Comparison of ENCODE assay signal across 17 cellular contexts in genomic region chr17:38697061-38697820, GRCh38. TPM values are rescaled to one million over a fixed set of nuclear protein-coding genes. Genes with fewer than 3 reads are reported as not detected.
DNase-seq lines count a peak whose midpoint lies in the region; ATAC-seq and TF ChIP-seq lines count a peak whose summit lies in the region.
"Had no signal": no experiment of that assay in that cellular context is flagged by ENCODE, and none has a peak within 500 bp of the region (broad histone marks: within the 10 kb centered on the region; RNA-seq: fewer than 3 reads in every experiment).

No MANE protein-coding gene starts in this region.

- TF ChIP-seq CTCF in HEK293 (tag by site-specific recombination; IDR thresholded peaks at IDR 0.05) = no peak
- TF ChIP-seq CTCF in nephron (IDR thresholded peaks at IDR 0.05; ENCODE audit: unreplicated experiment in 3 of 3) = no peak
- no peak for TF ChIP-seq CTCF in testis (IDR thresholded peaks at IDR 0.05)

- H3K36me3 ChIP-seq in HEK293 (ENCODE audit: control insufficient read depth in 2 of 2, insufficient read depth in 1 of 2, low read length in 2 of 2) (no peaks in the 10 kb centered on the region), testis (ENCODE audit: low read depth, missing control alignments) (no peaks in the 10 kb centered on the region)
- H3K36me3 ChIP-seq: right atrium auricular region, transverse colon had no signal

- H3K4me1 Mint-ChIP-seq in activated T-cell treated with anti-CD3 and anti-CD28 coated beads, Interleukin-2, amount 50 U/mL, for 4 hours (ENCODE audit: low read depth) = peaks cover 51% of the 10 kb centered on the region
- H3K4me1 Mint-ChIP-seq in activated T-helper 17 cell treated with anti-CD3 and anti-CD28 coated beads, Interleukin-2, amount 50 U/mL, for 72 hours = peaks cover 41% of the 10 kb centered on the region
- peaks cover 33% of the 10 kb centered on the region for H3K4me1 Mint-ChIP-seq in nephron

- H3K4me1 ChIP-seq in HEK293 (ENCODE audit: control insufficient read depth, insufficient read depth, low read length) (no peaks in the 10 kb centered on the region), testis (peaks cover 29% of the 10 kb centered on the region)

- H3K9me3 ChIP-seq in HEK293 (ENCODE audit: control insufficient read depth, insufficient read depth, low read depth, low read length) = no peaks in the 10 kb centered on the region
- no peaks in the 10 kb centered on the region for H3K9me3 ChIP-seq in testis
- H3K9me3 ChIP-seq: right atrium auricular region, transverse colon had no signal

- H3K4me3 ChIP-seq in HEK293 (ENCODE audit: low read depth, low read length) = no peak overlapping the region
- no peak overlapping the region for H3K4me3 ChIP-seq in testis
- H3K4me3 ChIP-seq: GM23338, hepatocyte, right atrium auricular region, transverse colon had no signal

- H3K27me3 ChIP-seq in testis = no peaks in the 10 kb centered on the region
- H3K27me3 ChIP-seq: hepatocyte, right atrium auricular region, transverse colon had no signal

- 90 to 95% methylated on average over 4 of the region's 4 CpGs for WGBS in testis, 2 donors

- DNase-seq in activated T-cell treated with anti-CD3 and anti-CD28 coated beads, Interleukin-2, amount 50 U/mL, for 4 hours = no peak
- no peak for DNase-seq in activated T-cell treated with anti-CD3 and anti-CD28 coated beads, Interleukin-2, amount 50 U/mL, for 48 hours
- no peak for DNase-seq in SW480 (ENCODE audit: low spot score)
- no peak for DNase-seq in kidney glomerular epithelial cell (lab: John Stamatoyannopoulos, UW)
- DNase-seq in testis = no peak
- DNase-seq: KG1, NCI-H1930, NCI-H526 treated with DMSO at 0.1 percent for 48 hours, SHP77, transverse colon had no signal

- CTCF ChIA-PET in HEK293 (lab: Yijun Ruan, JAX) = interaction anchor here (0.7 to 1.7 kb wide), 6 partner anchors 11 to 31 kb away, joined by 3 to 4 read pairs (median 3); no protein-coding TSS in a partner anchor

- H3K9me3 Mint-ChIP-seq in activated T-cell treated with anti-CD3 and anti-CD28 coated beads, Interleukin-2, amount 50 U/mL, for 4 hours = peaks cover 5% of the 10 kb centered on the region
- no peaks in the 10 kb centered on the region for H3K9me3 Mint-ChIP-seq in activated T-helper 17 cell treated with anti-CD3 and anti-CD28 coated beads, Interleukin-2, amount 50 U/mL, for 72 hours
- H3K9me3 Mint-ChIP-seq in nephron = no peaks in the 10 kb centered on the region
- H3K9me3 Mint-ChIP-seq: GM23338 had no signal

- H3K4me3 Mint-ChIP-seq in activated T-cell treated with anti-CD3 and anti-CD28 coated beads, Interleukin-2, amount 50 U/mL, for 4 hours = peak overlapping the region; percentile 19
- peak overlapping the region; percentile 20 for H3K4me3 Mint-ChIP-seq in activated T-helper 17 cell treated with anti-CD3 and anti-CD28 coated beads, Interleukin-2, amount 50 U/mL, for 72 hours
- H3K4me3 Mint-ChIP-seq in nephron = no peak overlapping the region
- H3K4me3 Mint-ChIP-seq: GM23338 had no signal

- POLR2A ChIA-PET in HEK293 (lab: Yijun Ruan, JAX) = interaction anchor here (0.5 to 1.3 kb wide), 2 partner anchors 10 to 262 kb away, joined by 3 to 5 read pairs; no protein-coding TSS in a partner anchor

- intact Hi-C loops in testis (cut with DNase I; ENCODE audit: low total_unique reads) = no loop called here

- no peak for ATAC-seq in activated T-cell treated with anti-CD3 and anti-CD28 coated beads, Interleukin-2, amount 50 U/mL, for 4 hours
- no peak for ATAC-seq in activated T-helper 17 cell treated with anti-CD3 and anti-CD28 coated beads, Interleukin-2, amount 50 U/mL, for 72 hours (replicated peaks)

- H3K27ac ChIP-seq in HEK293 (ENCODE audit: extremely low read depth, low read depth, low read length) (no peak overlapping the region), testis (no peak overlapping the region)
- H3K27ac ChIP-seq: epithelial cell of prostate, hepatocyte, right atrium auricular region, transverse colon had no signal

- H3K36me3 Mint-ChIP-seq in activated T-cell treated with anti-CD3 and anti-CD28 coated beads, Interleukin-2, amount 50 U/mL, for 4 hours (ENCODE audit: insufficient read depth) = no peaks in the 10 kb centered on the region
- H3K36me3 Mint-ChIP-seq in activated T-helper 17 cell treated with anti-CD3 and anti-CD28 coated beads, Interleukin-2, amount 50 U/mL, for 72 hours (ENCODE audit: low read depth) = peaks cover 17% of the 10 kb centered on the region
- H3K36me3 Mint-ChIP-seq in nephron (ENCODE audit: low read depth) = no peaks in the 10 kb centered on the region

- H3K27me3 Mint-ChIP-seq in activated T-cell treated with anti-CD3 and anti-CD28 coated beads, Interleukin-2, amount 50 U/mL, for 4 hours (ENCODE audit: low read depth) = no peaks in the 10 kb centered on the region
- no peaks in the 10 kb centered on the region for H3K27me3 Mint-ChIP-seq in activated T-helper 17 cell treated with anti-CD3 and anti-CD28 coated beads, Interleukin-2, amount 50 U/mL, for 72 hours
- H3K27me3 Mint-ChIP-seq in nephron (ENCODE audit: low read depth) = peaks cover under 1% of the 10 kb centered on the region

- no peak for TF ChIP-seq POLR2A in testis (IDR thresholded peaks at IDR 0.05)

- peak overlapping the region; percentile 53 for H3K27ac Mint-ChIP-seq in activated T-helper 17 cell treated with anti-CD3 and anti-CD28 coated beads, Interleukin-2, amount 50 U/mL, for 72 hours
- peak overlapping the region in 2 of 3 experiments; percentile 8 to 21 for H3K27ac Mint-ChIP-seq in nephron
- H3K27ac Mint-ChIP-seq: GM23338 had no signal

TF ChIP-seq in HEK293, 187 proteins besides CTCF, POLR2A, EP300 and RAD21:
- TF ChIP-seq ZNF280D (tag by site-specific recombination; IDR thresholded peaks at IDR 0.05) = no peak
- peak; percentile 82 for TF ChIP-seq ZNF664 (tag by site-specific recombination; IDR thresholded peaks at IDR 0.05)

RNA-seq across cellular contexts. Expression of gene MLLT6, which starts 7.8 kb away (rescaled TPM):
- total RNA-seq in activated T-cell treated with anti-CD3 and anti-CD28 coated beads, Interleukin-2, amount 50 U/mL, for 4 hours = 100 to 1,000 TPM; 263 to 315 (median 286) TPM
- total RNA-seq in activated T-helper 17 cell treated with anti-CD3 and anti-CD28 coated beads, Interleukin-2, amount 50 U/mL, for 72 hours = 100 to 1,000 TPM; 232 to 395 TPM
- total RNA-seq in testis = 100 to 1,000 TPM; 157 to 176 TPM
- polyA plus RNA-seq in testis (ENCODE audit: insufficient read depth, low read depth, low replicate concordance) = 86.9 TPM

RNA-seq across cellular contexts. Expression of gene EPOP, which starts 22.5 kb away (rescaled TPM):
- 100 to 1,000 TPM; 110 to 131 (median 110) TPM for total RNA-seq in activated T-cell treated with anti-CD3 and anti-CD28 coated beads, Interleukin-2, amount 50 U/mL, for 4 hours
- total RNA-seq in activated T-helper 17 cell treated with anti-CD3 and anti-CD28 coated beads, Interleukin-2, amount 50 U/mL, for 72 hours = 10 to 100 TPM; 29.6 to 39.1 TPM
- 10 to 100 TPM; 16.8 to 19.4 TPM for total RNA-seq in testis
- 18.6 TPM for polyA plus RNA-seq in testis (ENCODE audit: insufficient read depth, low read depth, low replicate concordance)

RNA-seq across cellular contexts. Expression of gene CISD3, which starts 32.9 kb away (rescaled TPM):
- total RNA-seq in activated T-cell treated with anti-CD3 and anti-CD28 coated beads, Interleukin-2, amount 50 U/mL, for 4 hours = 10 to 100 TPM; 47.2 to 73.3 (median 67.8) TPM
- 10 to 100 TPM; 36.1 to 57.3 TPM for total RNA-seq in activated T-helper 17 cell treated with anti-CD3 and anti-CD28 coated beads, Interleukin-2, amount 50 U/mL, for 72 hours
- total RNA-seq in testis = 10 to 100 TPM; 13.9 to 14.3 TPM
- 25.7 TPM for polyA plus RNA-seq in testis (ENCODE audit: insufficient read depth, low read depth, low replicate concordance)

RNA-seq across cellular contexts. Expression of gene PCGF2, which starts 50.9 kb away (rescaled TPM):
- total RNA-seq in activated T-cell treated with anti-CD3 and anti-CD28 coated beads, Interleukin-2, amount 50 U/mL, for 4 hours = under 1 TPM; 0.16 to 0.58 (median 0.43) TPM
- total RNA-seq in activated T-helper 17 cell treated with anti-CD3 and anti-CD28 coated beads, Interleukin-2, amount 50 U/mL, for 72 hours = 1 to 10 TPM; 1.6 to 4.3 TPM
- 10 to 100 TPM in 1 of 2 donors, 1 to 10 TPM in 1; 8.1 to 20.9 TPM for total RNA-seq in testis
- polyA plus RNA-seq in testis (ENCODE audit: insufficient read depth, low read depth, low replicate concordance) = 21.2 TPM

RNA-seq across cellular contexts. Expression of gene PSMB3, which starts 55.3 kb away (rescaled TPM):
- 100 to 1,000 TPM; 527 to 569 (median 554) TPM for total RNA-seq in activated T-cell treated with anti-CD3 and anti-CD28 coated beads, Interleukin-2, amount 50 U/mL, for 4 hours
- total RNA-seq in activated T-helper 17 cell treated with anti-CD3 and anti-CD28 coated beads, Interleukin-2, amount 50 U/mL, for 72 hours = 100 to 1,000 TPM; 235 to 375 TPM
- total RNA-seq in testis = 100 to 1,000 TPM; 111 to 113 TPM
- polyA plus RNA-seq in testis (ENCODE audit: insufficient read depth, low read depth, low replicate concordance) = 144 TPM

Comparison
In these comparisons a context has a peak if more than half of its experiments do, and no peak if none do; other contexts are left out.
1. H3K4me3 Mint-ChIP-seq: peak in activated T-cell treated with anti-CD3 and anti-CD28 coated beads, Interleukin-2, amount 50 U/mL, for 4 hours (single experiment) and activated T-helper 17 cell treated with anti-CD3 and anti-CD28 coated beads, Interleukin-2, amount 50 U/mL, for 72 hours (single experiment); none in nephron (0 of 3).